ENCODE assay signal across 14 cellular contexts in the genomic region with DNA sequence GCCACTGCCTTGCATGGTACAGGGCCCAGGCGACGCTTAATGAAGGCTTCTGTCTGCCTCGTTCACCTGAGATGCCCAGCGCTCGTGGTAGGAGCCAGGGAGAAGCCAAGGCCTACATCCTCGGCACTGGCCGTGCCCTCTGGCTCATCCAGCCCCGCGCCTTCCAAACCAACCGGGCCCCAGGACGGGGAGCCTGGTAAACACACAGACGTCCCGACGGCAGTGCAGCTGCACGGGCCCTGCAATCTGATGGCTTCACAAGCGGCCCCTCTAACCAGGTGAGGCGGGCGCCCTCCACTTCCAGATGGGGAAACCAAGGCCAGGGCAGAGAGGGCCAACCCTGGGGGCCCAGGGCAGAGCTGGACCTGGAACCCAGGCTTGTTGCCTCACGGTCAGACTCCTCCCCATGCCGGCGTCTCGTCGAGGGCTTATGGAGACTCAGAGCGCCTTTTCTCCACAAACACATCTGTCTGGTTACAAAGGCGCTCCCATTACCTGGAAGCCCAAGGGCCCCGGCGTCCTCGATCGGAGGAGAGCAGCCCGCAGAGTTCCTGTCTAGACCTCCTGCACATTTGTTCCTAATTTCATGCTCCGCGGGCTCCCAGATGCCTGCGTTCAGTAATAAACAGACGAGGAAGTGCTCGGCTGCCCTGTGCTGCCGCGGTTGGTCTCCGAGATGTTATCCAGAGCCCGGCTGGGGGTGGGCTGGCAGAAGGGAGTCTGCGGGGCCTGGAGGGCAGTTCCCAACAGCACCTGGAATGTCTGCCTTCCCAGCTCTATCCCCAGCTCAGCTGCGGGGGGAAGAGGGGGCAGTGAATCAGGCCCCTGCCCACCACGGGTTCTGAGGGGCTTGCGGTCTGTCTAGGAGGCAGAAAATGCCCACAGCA. TPM values are rescaled to one million over a fixed set of nuclear protein-coding genes. Genes with fewer than 3 reads are reported as not detected.
DNase-seq lines count a peak whose midpoint lies in the region; TF ChIP-seq lines count a peak whose summit lies in the region.
"Had no signal": no experiment of that assay in that cellular context is flagged by ENCODE, and none has a peak within 500 bp of the region (broad histone marks: within the 10 kb centered on the region; RNA-seq: fewer than 3 reads in every experiment).

No MANE protein-coding gene starts in this region.

- H3K79me2 ChIP-seq in Loucy (ENCODE audit: insufficient read depth, low read length) (peaks cover 29% of the 10 kb centered on the region), SK-N-SH (ENCODE audit: insufficient read depth) (no peaks in the 10 kb centered on the region), MM.1S (ENCODE audit: low read length) (no peaks in the 10 kb centered on the region)

- H2AFZ ChIP-seq in Loucy (ENCODE audit: low read length) (peak overlapping the region; percentile 18), SK-N-SH (ENCODE audit: low read depth) (no peak overlapping the region), MM.1S (ENCODE audit: low read length) (no peak overlapping the region)

- POLR2A ChIA-PET in SK-N-SH (lab: Yijun Ruan, JAX), result interaction anchor here (0.7 to 5.1 kb wide), 16 partner anchors 13 to 80 kb away, joined by 3 to 94 read pairs (median 3); partner anchors contain the start of genes ADAMTSL2 and DBH

- no peaks in the 10 kb centered on the region for H3K9me3 ChIP-seq in Loucy (ENCODE audit: insufficient read depth, low read depth, low read length)
- no peaks in the 10 kb centered on the region for H3K9me3 ChIP-seq in SK-N-SH
- peaks cover 6% of the 10 kb centered on the region for H3K9me3 ChIP-seq in mesodermal cell (ENCODE audit: control insufficient read depth, low read length)
- H3K9me3 ChIP-seq in thyroid gland, result no peaks in the 10 kb centered on the region
- H3K9me3 ChIP-seq in MM.1S (replicated peaks; ENCODE audit: insufficient read depth, low read length), result no peaks in the 10 kb centered on the region
- H3K9me3 ChIP-seq: heart left ventricle, tibial nerve had no signal

- H3K9ac ChIP-seq in Loucy (ENCODE audit: low read depth, low read length, poor library complexity, severe bottlenecking) (peak overlapping the region; percentile 93), SK-N-SH (no peak overlapping the region), MM.1S (ENCODE audit: low read length) (no peak overlapping the region)

- H4K20me1 ChIP-seq in Loucy (ENCODE audit: insufficient read depth, low read length, poor library complexity, severe bottlenecking) (no peaks in the 10 kb centered on the region), SK-N-SH (ENCODE audit: insufficient read depth) (no peaks in the 10 kb centered on the region), MM.1S (ENCODE audit: insufficient read depth, low read length) (no peaks in the 10 kb centered on the region)

- H3K27me3 ChIP-seq in Loucy (ENCODE audit: insufficient read depth, low read length, poor library complexity, severe bottlenecking) (no peaks in the 10 kb centered on the region), SK-N-SH (ENCODE audit: insufficient read depth) (peaks cover 19% of the 10 kb centered on the region), thyroid gland (peaks cover 3% of the 10 kb centered on the region), MM.1S (replicated peaks; ENCODE audit: insufficient read depth, low read length) (peaks cover 88% of the 10 kb centered on the region)

- 23% methylated on average over 27 of the region's 43 CpGs for WGBS in SK-N-SH (ENCODE audit: low lambda C conversion rate)
- WGBS in mesodermal cell (ENCODE audit: insufficient coverage in 2 of 2), 2 experiments, result 76 to 84% methylated on average over 34 to 42 of the region's 43 CpGs
- 27 to 64% methylated on average over 14 to 29 of the region's 43 CpGs for WGBS in thyroid gland, 2 donors

- peak overlapping the region; percentile 94 for H3K4me2 ChIP-seq in Loucy (ENCODE audit: low read depth, low read length, poor library complexity, severe bottlenecking)
- H3K4me2 ChIP-seq in SK-N-SH, result no peak overlapping the region
- no peak overlapping the region for H3K4me2 ChIP-seq in MM.1S (ENCODE audit: low read depth, low read length)

- TF ChIP-seq CTCF in Loucy (conservative IDR thresholded peaks at IDR 0.05; ENCODE audit: low read length) (no peak), SK-N-SH (IDR thresholded peaks at IDR 0.05) (no peak), GM13976 (IDR thresholded peaks at IDR 0.05; ENCODE audit: borderline replicate concordance, control extremely low read depth, extremely low read depth, insufficient read depth, missing control alignments) (no peak), thyroid gland (IDR thresholded peaks at IDR 0.05) (no peak), MM.1S (IDR thresholded peaks at IDR 0.05; ENCODE audit: low read length) (no peak)

- H3F3A ChIP-seq in Loucy (ENCODE audit: low read depth) (peaks cover 9% of the 10 kb centered on the region; the same call in 1 of the 2 replicates), SK-N-SH (replicated peaks; ENCODE audit: insufficient read depth) (no peaks in the 10 kb centered on the region), MM.1S (ENCODE audit: insufficient read depth, low read length) (no peaks in the 10 kb centered on the region)

- H3K4me1 ChIP-seq in Loucy (ENCODE audit: insufficient read depth, low read length, poor library complexity, severe bottlenecking) (peaks cover 67% of the 10 kb centered on the region), SK-N-SH (ENCODE audit: control insufficient read depth in 1 of 2, insufficient read depth in 2 of 2, low read depth in 1 of 2, low read length in 1 of 2) (peaks cover 0 to 76% of the 10 kb centered on the region in 2 experiments; a peak in 3 of 4 replicates), mesodermal cell (ENCODE audit: control insufficient read depth, insufficient read depth, low read length, poor library complexity, severe bottlenecking) (peaks cover 50% of the 10 kb centered on the region), thyroid gland (peaks cover 0 to 9% of the 10 kb centered on the region in 2 donors), MM.1S (ENCODE audit: low read length) (no peaks in the 10 kb centered on the region)

- TF ChIP-seq EP300 in SK-N-SH (IDR thresholded peaks at IDR 0.05; ENCODE audit: borderline replicate concordance in 1 of 2, low read depth in 1 of 2, low read length in 1 of 2), result peak in 1 of 2 experiments; percentile 99; a peak in 2 of 4 replicates

- H3K9me2 ChIP-seq in Loucy (replicated peaks; ENCODE audit: low read depth, low read length) (no peaks in the 10 kb centered on the region), SK-N-SH (no peaks in the 10 kb centered on the region), MM.1S (replicated peaks; ENCODE audit: insufficient read depth, low read length) (no peaks in the 10 kb centered on the region)

- DNase-seq in COR-L47 (lab: John Stamatoyannopoulos, UW), result peak; percentile 32
- peak; percentile 93 for DNase-seq in SK-N-SH
- DNase-seq in GM13976 (ENCODE audit: low spot score), result no peak
- DNase-seq in epidermal melanocyte (ENCODE audit: insufficient read length, low spot score), result no peak
- DNase-seq in thyroid gland, result no peak
- no peak for DNase-seq in MM.1S
- DNase-seq: amniotic stem cell; effector memory CD8-positive, alpha-beta T cell; mammary epithelial cell; T-helper 1 cell had no signal

- intact Hi-C loops in thyroid gland (cut with DNase I), result loop anchor here (10.0 kb wide), 1 partner anchor 139 kb away; no protein-coding TSS in a partner anchor

- in situ Hi-C loops in GM13976 (cut with MboI; ENCODE audit: low sequenced_read_pairs, unreplicated experiment), result no loop called here

- CTCF ChIA-PET in SK-N-SH (lab: Yijun Ruan, JAX), result interaction anchor here (0.5 to 9.1 kb wide), 13 partner anchors 11 to 479 kb away, joined by 3 to 102 read pairs (median 5); partner anchors contain the start of genes ADAMTSL2, DBH and FAM163B

- TF ChIP-seq POLR2A in thyroid gland (IDR thresholded peaks at IDR 0.05), result no peak

- peak overlapping the region; percentile 81 for H3K4me3 ChIP-seq in Loucy (ENCODE audit: low read length, poor library complexity, severe bottlenecking)
- peak overlapping the region in 1 of 2 experiments; percentile 26; a peak in 1 of 4 replicates for H3K4me3 ChIP-seq in SK-N-SH (ENCODE audit: low read depth in 2 of 2, low read length in 1 of 2)
- H3K4me3 ChIP-seq in mesodermal cell (ENCODE audit: extremely low read depth, insufficient read depth, low read length, poor library complexity, severe bottlenecking), result no peak overlapping the region
- H3K4me3 ChIP-seq in thyroid gland (replicated peaks in 1 of 3), result no peak overlapping the region
- no peak overlapping the region for H3K4me3 ChIP-seq in MM.1S (ENCODE audit: low read length)
- H3K4me3 ChIP-seq: heart left ventricle, tibial nerve had no signal

- H3K27ac ChIP-seq in SK-N-SH (ENCODE audit: low read depth in 2 of 2, low read length in 1 of 2), result peak overlapping the region in 1 of 2 experiments; percentile 100; a peak in 3 of 4 replicates
- H3K27ac ChIP-seq in mesodermal cell (ENCODE audit: low read depth, low read length, severe bottlenecking), result peak overlapping the region; percentile 37
- no peak overlapping the region for H3K27ac ChIP-seq in thyroid gland
- H3K27ac ChIP-seq in MM.1S (ENCODE audit: low read length), result no peak overlapping the region
- H3K27ac ChIP-seq: tibial nerve had no signal

- peak; percentile 39; the same call in 1 of the 2 replicates for TF ChIP-seq RAD21 in SK-N-SH (IDR thresholded peaks at IDR 0.05; ENCODE audit: low read length)

- H3K36me3 ChIP-seq in Loucy (ENCODE audit: insufficient read depth, low read length) (no peaks in the 10 kb centered on the region), SK-N-SH (replicated peaks in 1 of 2; ENCODE audit: control insufficient read depth in 1 of 2, insufficient read depth in 2 of 2, low read length in 1 of 2) (no peaks in the 10 kb centered on the region), mesodermal cell (ENCODE audit: control insufficient read depth, insufficient read depth, low read length) (no peaks in the 10 kb centered on the region), thyroid gland (no peaks in the 10 kb centered on the region), MM.1S (replicated peaks; ENCODE audit: insufficient read depth, low read length) (no peaks in the 10 kb centered on the region)
- H3K36me3 ChIP-seq: heart left ventricle, tibial nerve had no signal

RNA-seq across cellular contexts. Expression of gene FAM163B, which starts 23.5 kb away (rescaled TPM):
- 0.05 and 0.15 TPM in 2 replicates for polyA plus RNA-seq in SK-N-SH (2012; rRNA removed)
- polyA plus RNA-seq in SK-N-SH (2012; cell fraction: cytosol; rRNA removed), result 0.12 and 0.16 TPM in 2 replicates
- 0.21 and 0.36 TPM in 2 replicates for polyA plus RNA-seq in SK-N-SH (2012; cell fraction: nucleus; rRNA removed)
- 9.5 TPM for polyA plus RNA-seq in mesodermal cell (2013, experiment 1 of 2)
- 6.8 TPM for polyA plus RNA-seq in mesodermal cell (2013, experiment 2 of 2)
- not detected for total RNA-seq in thyroid gland
- total RNA-seq: heart left ventricle, mammary epithelial cell had no signal
- polyA plus RNA-seq: mammary epithelial cell had no signal

RNA-seq across cellular contexts. Expression of gene DBH, which starts 50.4 kb away (rescaled TPM):
- polyA plus RNA-seq in SK-N-SH (2012; rRNA removed), result 0.92 and 1.2 TPM in 2 replicates
- 1.5 and 3.8 TPM in 2 replicates for polyA plus RNA-seq in SK-N-SH (2012; cell fraction: cytosol; rRNA removed)
- 1.5 and 2.0 TPM in 2 replicates for polyA plus RNA-seq in SK-N-SH (2012; cell fraction: nucleus; rRNA removed)
- polyA plus RNA-seq in mesodermal cell (2013, experiment 1 of 2), result 0.11 TPM
- not detected for polyA plus RNA-seq in mesodermal cell (2013, experiment 2 of 2)
- total RNA-seq in thyroid gland, result under 1 TPM in 2 of 4 donors, not detected in 2; 0.11 to 0.15 TPM
- total RNA-seq: mammary epithelial cell had no signal
- polyA plus RNA-seq: heart left ventricle, mammary epithelial cell had no signal

RNA-seq across cellular contexts. Expression of gene ADAMTSL2, which starts 51.2 kb away (rescaled TPM):
- polyA plus RNA-seq in SK-N-SH (2012; rRNA removed), result 0.21 and 0.31 TPM in 2 replicates
- 0.08 and 0.28 TPM in 2 replicates for polyA plus RNA-seq in SK-N-SH (2012; cell fraction: cytosol; rRNA removed)
- polyA plus RNA-seq in SK-N-SH (2012; cell fraction: nucleus; rRNA removed), result 0.27 and 0.68 TPM in 2 replicates
- polyA plus RNA-seq in mesodermal cell (2013, experiment 1 of 2), result 30.7 TPM
- 30.4 TPM for polyA plus RNA-seq in mesodermal cell (2013, experiment 2 of 2)
- 1 to 10 TPM; 2.4 to 9.3 (median 8.7) TPM for total RNA-seq in thyroid gland
- polyA plus RNA-seq: mammary epithelial cell had no signal

Comparison
In these comparisons a context has a peak if more than half of its experiments do, and no peak if none do; other contexts are left out.
1. DNase-seq: peak in COR-L47 (single experiment) and SK-N-SH (single experiment); none in GM13976 (single experiment), epidermal melanocyte (single experiment), thyroid gland (0 of 2) and MM.1S (single experiment).